In genomic region chr3:11600501-11601282, GRCh38 we compare ENCODE assay signal across 8 cellular contexts. TPM values are rescaled to one million over a fixed set of nuclear protein-coding genes. Genes with fewer than 3 reads are reported as not detected.
DNase-seq lines count a peak whose midpoint lies in the region; ATAC-seq and TF ChIP-seq lines count a peak whose summit lies in the region.

No MANE protein-coding gene starts in this region.

- ATAC-seq in activated B cell treated with CpG ODN at 0.5 μM for 24 hours (ENCODE audit: low read depth) (no peak), GM21737 (IDR thresholded peaks at IDR 0.05; ENCODE audit: unreplicated experiment) (no peak), GM18502 (IDR thresholded peaks at IDR 0.05; ENCODE audit: poor library complexity, unreplicated experiment) (no peak)
- no peak for ATAC-seq in CD8-positive, alpha-beta T cell

- peak overlapping the region; percentile 80 for H3K4me3 Mint-ChIP-seq in activated B cell treated with CpG ODN at 0.5 μM for 24 hours
- peak overlapping the region; percentile 28 for H3K4me3 Mint-ChIP-seq in glutamatergic neuron (ENCODE audit: unreplicated experiment)
- no peak overlapping the region for H3K4me3 Mint-ChIP-seq in CD8-positive, alpha-beta T cell

- POLR2A ChIA-PET in activated B cell treated with CpG ODN at 0.5 μM for 24 hours (lab: Charles Lee) = interaction anchor here (0.5 to 1.2 kb wide), 2 partner anchors 11 to 83 kb away, joined by 3 to 5 read pairs; no protein-coding TSS in a partner anchor
- POLR2A ChIA-PET in CD8-positive, alpha-beta T cell (lab: Charles Lee) = no interaction called here

- H3K4me1 ChIP-seq in CD8-positive, alpha-beta T cell (ENCODE audit: insufficient read depth, low read length) = peaks cover 7% of the 10 kb centered on the region

- no peaks in the 10 kb centered on the region for H3K27me3 ChIP-seq in CD8-positive, alpha-beta T cell (ENCODE audit: insufficient read depth, low read length)

- intact Hi-C loops in activated B cell treated with CpG ODN at 0.5 μM for 24 hours (cut with micrococcal nuclease) = no loop called here
- intact Hi-C loops in posterior cingulate gyrus (cut with DNase I) = no loop called here
- intact Hi-C loops in CD8-positive, alpha-beta T cell (cut with DNase I, micrococcal nuclease) = no loop called here

- no peak overlapping the region for H3K27ac ChIP-seq in CD8-positive, alpha-beta T cell (ENCODE audit: low read depth, low read length)

- H3K27ac Mint-ChIP-seq in activated B cell treated with CpG ODN at 0.5 μM for 24 hours (peak overlapping the region; percentile 91), glutamatergic neuron (ENCODE audit: unreplicated experiment) (peak overlapping the region; percentile 67)
- H3K27ac Mint-ChIP-seq in CD8-positive, alpha-beta T cell = no peak overlapping the region

- no peaks in the 10 kb centered on the region for H3K9me3 Mint-ChIP-seq in activated B cell treated with CpG ODN at 0.5 μM for 24 hours
- H3K9me3 Mint-ChIP-seq in glutamatergic neuron (ENCODE audit: unreplicated experiment) = peaks cover 5% of the 10 kb centered on the region
- H3K9me3 Mint-ChIP-seq in CD8-positive, alpha-beta T cell = no peaks in the 10 kb centered on the region

- H3K36me3 ChIP-seq in CD8-positive, alpha-beta T cell (ENCODE audit: insufficient read depth, low read length) = peaks cover 15% of the 10 kb centered on the region

- H3K27me3 Mint-ChIP-seq in activated B cell treated with CpG ODN at 0.5 μM for 24 hours = no peaks in the 10 kb centered on the region
- no peaks in the 10 kb centered on the region for H3K27me3 Mint-ChIP-seq in glutamatergic neuron (ENCODE audit: unreplicated experiment)
- H3K27me3 Mint-ChIP-seq in CD8-positive, alpha-beta T cell (ENCODE audit: low read depth) = no peaks in the 10 kb centered on the region

- H3K4me3 ChIP-seq in CD8-positive, alpha-beta T cell (ENCODE audit: low read depth, low read length) = no peak overlapping the region

- CTCF ChIA-PET in activated B cell treated with CpG ODN at 0.5 μM for 24 hours (lab: Charles Lee) = no interaction called here
- CTCF ChIA-PET in CD8-positive, alpha-beta T cell (lab: Charles Lee) = no interaction called here

- H3K4me1 Mint-ChIP-seq in activated B cell treated with CpG ODN at 0.5 μM for 24 hours = peaks cover 43% of the 10 kb centered on the region
- H3K4me1 Mint-ChIP-seq in glutamatergic neuron (ENCODE audit: low read depth, unreplicated experiment) = peaks cover 23% of the 10 kb centered on the region
- peaks cover 42% of the 10 kb centered on the region for H3K4me1 Mint-ChIP-seq in CD8-positive, alpha-beta T cell (ENCODE audit: low read depth)

- DNase-seq in GM04504 (ENCODE audit: low read depth) (peak; percentile 98), activated B cell treated with CpG ODN at 0.5 μM for 24 hours (no peak), glutamatergic neuron (no peak), posterior cingulate gyrus (peak in 8 of 10 donors; percentile 61 to 95 (median 74)), NK-92 (lab: John Stamatoyannopoulos, UW; ENCODE audit: unreplicated experiment) (no peak)
- DNase-seq in CD8-positive, alpha-beta T cell = no peak

- H3K36me3 Mint-ChIP-seq in activated B cell treated with CpG ODN at 0.5 μM for 24 hours (ENCODE audit: low read depth) (peaks cover 38% of the 10 kb centered on the region), glutamatergic neuron (ENCODE audit: unreplicated experiment) (no peaks in the 10 kb centered on the region)
- H3K36me3 Mint-ChIP-seq in CD8-positive, alpha-beta T cell = peaks cover 70% of the 10 kb centered on the region

- no peaks in the 10 kb centered on the region for H3K9me3 ChIP-seq in CD8-positive, alpha-beta T cell (ENCODE audit: low read length)

- TF ChIP-seq CTCF in activated B cell treated with CpG ODN at 0.5 μM for 24 hours (IDR thresholded peaks at IDR 0.05) (no peak), glutamatergic neuron (IDR thresholded peaks at IDR 0.05; ENCODE audit: partially characterized antibody, unreplicated experiment) (no peak)
- TF ChIP-seq CTCF in CD8-positive, alpha-beta T cell (IDR thresholded peaks at IDR 0.05) = no peak

RNA-seq across cellular contexts. Expression of gene VGLL4, which starts 43.0 kb away (rescaled TPM):
- 19.2 and 19.3 TPM in 2 replicates for total RNA-seq in activated B cell treated with CpG ODN at 0.5 μM for 24 hours
- 29.4 TPM for total RNA-seq in glutamatergic neuron (ENCODE audit: unreplicated experiment)
- total RNA-seq in CD8-positive, alpha-beta T cell = 10 to 100 TPM; 13.8 to 14.1 TPM

Comparison
In these comparisons a context has a peak if more than half of its experiments do, and no peak if none do; other contexts are left out.
1. DNase-seq: peak in GM04504 (single experiment) and posterior cingulate gyrus (8 of 10); none in activated B cell treated with CpG ODN at 0.5 μM for 24 hours (single experiment), glutamatergic neuron (single experiment), NK-92 (single experiment) and CD8-positive, alpha-beta T cell (0 of 7).